ENCODE assay signal across 1 cellular context in the genomic region with DNA sequence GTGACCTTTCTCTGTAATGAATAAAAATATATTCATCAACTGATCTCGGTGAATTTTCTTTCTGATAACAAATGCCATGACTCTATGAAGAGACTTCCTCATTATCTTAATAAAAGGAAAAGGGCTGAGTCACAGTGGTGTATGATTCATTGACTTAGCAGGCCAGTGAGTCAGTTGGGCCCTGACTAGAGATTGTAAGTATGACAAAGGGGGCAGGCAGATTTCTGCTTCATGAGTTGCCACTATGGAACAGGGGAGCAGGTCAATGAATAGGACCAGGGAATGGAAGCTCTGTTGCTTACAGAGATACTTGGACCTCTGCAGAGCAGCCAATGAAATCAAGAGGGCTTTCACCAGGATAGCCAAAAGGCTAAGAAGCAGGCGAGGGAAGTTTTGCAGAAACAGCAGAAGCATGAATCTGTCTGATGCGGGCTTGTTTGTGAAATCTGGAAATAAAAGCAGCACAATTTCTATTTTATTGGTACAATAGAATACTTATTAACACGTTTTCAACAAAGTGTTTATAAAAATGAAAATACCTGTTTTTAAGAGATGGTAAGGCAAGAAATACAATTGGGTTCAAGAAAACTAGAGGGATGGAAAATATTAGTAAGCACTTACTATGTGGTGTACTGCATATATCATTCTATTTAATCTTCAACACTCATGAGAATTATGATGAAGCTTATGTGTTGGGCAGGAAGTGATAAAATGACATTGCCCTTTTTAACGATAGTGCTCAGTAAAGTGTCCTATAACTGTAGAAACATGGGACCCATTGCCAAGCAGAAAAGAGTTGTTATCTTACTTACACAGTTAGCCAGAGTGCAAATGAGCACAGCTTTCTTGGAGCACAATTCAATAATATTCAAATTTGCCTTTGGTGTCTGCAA.
TF ChIP-seq lines count a peak whose summit lies in the region.

No MANE protein-coding gene starts in this region.

TF ChIP-seq in WTC11, 78 proteins besides CTCF, POLR2A, EP300 and RAD21 (continued from another document):
- TF ChIP-seq, protein P1, sequence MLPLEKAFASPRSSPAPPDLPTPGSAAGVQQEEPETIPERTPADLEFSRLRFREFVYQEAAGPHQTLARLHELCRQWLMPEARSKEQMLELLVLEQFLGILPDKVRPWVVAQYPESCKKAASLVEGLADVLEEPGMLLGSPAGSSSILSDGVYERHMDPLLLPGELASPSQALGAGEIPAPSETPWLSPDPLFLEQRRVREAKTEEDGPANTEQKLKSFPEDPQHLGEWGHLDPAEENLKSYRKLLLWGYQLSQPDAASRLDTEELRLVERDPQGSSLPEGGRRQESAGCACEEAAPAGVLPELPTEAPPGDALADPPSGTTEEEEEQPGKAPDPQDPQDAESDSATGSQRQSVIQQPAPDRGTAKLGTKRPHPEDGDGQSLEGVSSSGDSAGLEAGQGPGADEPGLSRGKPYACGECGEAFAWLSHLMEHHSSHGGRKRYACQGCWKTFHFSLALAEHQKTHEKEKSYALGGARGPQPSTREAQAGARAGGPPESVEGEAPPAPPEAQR (CRISPR knock-in tag; IDR thresholded peaks at IDR 0.05) = no peak
- TF ChIP-seq CREM (CRISPR knock-in tag; IDR thresholded peaks at IDR 0.05) (no peak), MYBL2 (CRISPR knock-in tag; IDR thresholded peaks at IDR 0.05) (no peak), JUN (CRISPR knock-in tag; IDR thresholded peaks at IDR 0.05) (no peak), ZNF121 (CRISPR knock-in tag; IDR thresholded peaks at IDR 0.05) (no peak), MXD4 (CRISPR knock-in tag; IDR thresholded peaks at IDR 0.05; ENCODE audit: borderline replicate concordance) (no peak), KAT7 (CRISPR knock-in tag; IDR thresholded peaks at IDR 0.05; ENCODE audit: borderline replicate concordance) (no peak), RELA (CRISPR knock-in tag; IDR thresholded peaks at IDR 0.05; ENCODE audit: borderline replicate concordance) (no peak), GABPB1 (CRISPR knock-in tag; IDR thresholded peaks at IDR 0.05) (no peak), TCF7 (CRISPR knock-in tag; IDR thresholded peaks at IDR 0.05; ENCODE audit: low read depth) (no peak)
- TF ChIP-seq, protein P2, sequence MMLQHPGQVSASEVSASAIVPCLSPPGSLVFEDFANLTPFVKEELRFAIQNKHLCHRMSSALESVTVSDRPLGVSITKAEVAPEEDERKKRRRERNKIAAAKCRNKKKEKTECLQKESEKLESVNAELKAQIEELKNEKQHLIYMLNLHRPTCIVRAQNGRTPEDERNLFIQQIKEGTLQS (CRISPR knock-in tag; conservative IDR thresholded peaks at IDR 0.05) = no peak
